ENCODE assay signal across 14 cellular contexts in genomic region chr1:32272557-32273388, GRCh38. TPM values are rescaled to one million over a fixed set of nuclear protein-coding genes. Genes with fewer than 3 reads are reported as not detected.
A peak's percentile ranks its signal among the peaks of the same experiment; 100 is the strongest.
DNase-seq lines count a peak whose midpoint lies in the region; ATAC-seq, FAIRE-seq and TF ChIP-seq lines count a peak whose summit lies in the region.
"Had no signal": no experiment of that assay in that cellular context is flagged by ENCODE, and none has a peak within 500 bp of the region (broad histone marks: within the 10 kb centered on the region; RNA-seq: fewer than 3 reads in every experiment).

No MANE protein-coding gene starts in this region.

- H3K27ac Mint-ChIP-seq in activated CD4-positive, alpha-beta T cell treated with anti-CD3 and anti-CD28 coated beads, Interleukin-2, amount 10 ng/mL, durations not matched to agents 24 days and 14 days, result peak overlapping the region; percentile 86
- peak overlapping the region; percentile 86 for H3K27ac Mint-ChIP-seq in T-helper 2 cell treated with Interferon-gamma antibody and Interleukin-4, amounts not matched to agents 5 μg/mL and 100 μg/mL, for 36 hours
- peak overlapping the region; percentile 33 for H3K27ac Mint-ChIP-seq in stimulated activated memory B cell treated with anti-CD40 and anti-IgM and Interleukin-4, amounts not matched to agents 10 μg/mL and 1 μg/mL and 100 μg/mL, for 72 hours
- H3K27ac Mint-ChIP-seq: endodermal cell had no signal

- H3K27me3 ChIP-seq in bronchial epithelial cell (ENCODE audit: control insufficient read depth, insufficient read depth, low read length), result peaks cover 2% of the 10 kb centered on the region

- peaks cover 51% of the 10 kb centered on the region for H3K4me1 Mint-ChIP-seq in activated CD4-positive, alpha-beta T cell treated with anti-CD3 and anti-CD28 coated beads, Interleukin-2, amount 10 ng/mL, durations not matched to agents 24 days and 14 days
- peaks cover 47% of the 10 kb centered on the region for H3K4me1 Mint-ChIP-seq in T-helper 2 cell treated with Interferon-gamma antibody and Interleukin-4, amounts not matched to agents 5 μg/mL and 100 μg/mL, for 36 hours (ENCODE audit: low read depth)
- H3K4me1 Mint-ChIP-seq in stimulated activated memory B cell treated with anti-CD40 and anti-IgM and Interleukin-4, amounts not matched to agents 10 μg/mL and 1 μg/mL and 100 μg/mL, for 72 hours, result peaks cover 30% of the 10 kb centered on the region

- no peaks in the 10 kb centered on the region for H3K27me3 Mint-ChIP-seq in activated CD4-positive, alpha-beta T cell treated with anti-CD3 and anti-CD28 coated beads, Interleukin-2, amount 10 ng/mL, durations not matched to agents 24 days and 14 days
- H3K27me3 Mint-ChIP-seq in T-helper 2 cell treated with Interferon-gamma antibody and Interleukin-4, amounts not matched to agents 5 μg/mL and 100 μg/mL, for 36 hours (ENCODE audit: low read depth), result no peaks in the 10 kb centered on the region
- H3K27me3 Mint-ChIP-seq in stimulated activated memory B cell treated with anti-CD40 and anti-IgM and Interleukin-4, amounts not matched to agents 10 μg/mL and 1 μg/mL and 100 μg/mL, for 72 hours, result no peaks in the 10 kb centered on the region

- no peaks in the 10 kb centered on the region for H3K9me3 Mint-ChIP-seq in activated CD4-positive, alpha-beta T cell treated with anti-CD3 and anti-CD28 coated beads, Interleukin-2, amount 10 ng/mL, durations not matched to agents 24 days and 14 days
- no peaks in the 10 kb centered on the region for H3K9me3 Mint-ChIP-seq in T-helper 2 cell treated with Interferon-gamma antibody and Interleukin-4, amounts not matched to agents 5 μg/mL and 100 μg/mL, for 36 hours
- no peaks in the 10 kb centered on the region for H3K9me3 Mint-ChIP-seq in stimulated activated memory B cell treated with anti-CD40 and anti-IgM and Interleukin-4, amounts not matched to agents 10 μg/mL and 1 μg/mL and 100 μg/mL, for 72 hours
- H3K9me3 Mint-ChIP-seq: endodermal cell had no signal

- FAIRE-seq in bronchial epithelial cell (lab: Jason Lieb, UNC), result peak; percentile 72
- no peak for FAIRE-seq in RCC 7860 (lab: Jason Lieb, UNC)
- FAIRE-seq: A549 had no signal

- no peaks in the 10 kb centered on the region for H3K36me3 ChIP-seq in bronchial epithelial cell (ENCODE audit: control insufficient read depth, insufficient read depth, low read length)
- H3K36me3 ChIP-seq: left ventricle myocardium inferior had no signal

- peak overlapping the region; percentile 88 for H3K4me3 Mint-ChIP-seq in activated CD4-positive, alpha-beta T cell treated with anti-CD3 and anti-CD28 coated beads, Interleukin-2, amount 10 ng/mL, durations not matched to agents 24 days and 14 days
- H3K4me3 Mint-ChIP-seq in T-helper 2 cell treated with Interferon-gamma antibody and Interleukin-4, amounts not matched to agents 5 μg/mL and 100 μg/mL, for 36 hours, result peak overlapping the region; percentile 81
- H3K4me3 Mint-ChIP-seq in stimulated activated memory B cell treated with anti-CD40 and anti-IgM and Interleukin-4, amounts not matched to agents 10 μg/mL and 1 μg/mL and 100 μg/mL, for 72 hours, result no peak overlapping the region
- H3K4me3 Mint-ChIP-seq: endodermal cell had no signal

- intact Hi-C loops in activated CD4-positive, alpha-beta T cell treated with anti-CD3 and anti-CD28 coated beads, Interleukin-2, amount 10 ng/mL, durations not matched to agents 24 days and 14 days (cut with micrococcal nuclease), result loop anchor here (1.0 to 5.0 kb wide), 4 partner anchors 8 to 50 kb away; partner anchors contain the start of gene HDAC1

- TF ChIP-seq CTCF in bronchial epithelial cell (IDR thresholded peaks at IDR 0.05; ENCODE audit: insufficient read depth, low read length, severe bottlenecking), result no peak

- peak; percentile 75 for DNase-seq in activated CD4-positive, alpha-beta T cell treated with anti-CD3 and anti-CD28 coated beads, Interleukin-2, amount 10 ng/mL, durations not matched to agents 24 days and 14 days
- no peak for DNase-seq in activated CD4-positive, alpha-beta T cell treated with anti-CD3 and anti-CD28 coated beads for 48 hours
- DNase-seq in T-helper 2 cell treated with Interferon-gamma antibody and Interleukin-4, amounts not matched to agents 5 μg/mL and 100 μg/mL, for 36 hours (ENCODE audit: low spot score), result no peak
- DNase-seq in bronchial epithelial cell (ENCODE audit: low read depth) (no peak), RCC 7860 (ENCODE audit: low spot score) (no peak), NCI-H2196 treated with DMSO at 0.1 percent for 48 hours (lab: John Stamatoyannopoulos, UW; ENCODE audit: unreplicated experiment) (no peak), KBM-7 (no peak)
- DNase-seq: endodermal cell; left ventricle myocardium inferior; NCI-H446; stimulated activated CD4-positive, alpha-beta T cell treated with anti-CD3 and anti-CD28 coated beads, Interleukin-4, amount 100 ng/mL, for 24 hours had no signal

- H3K4me3 ChIP-seq in bronchial epithelial cell (ENCODE audit: low read depth, low read length), result no peak overlapping the region
- H3K4me3 ChIP-seq: A549, left ventricle myocardium inferior had no signal

- no peak for ATAC-seq in stimulated activated memory B cell treated with anti-CD40 and anti-IgM and Interleukin-4, amounts not matched to agents 10 μg/mL and 1 μg/mL and 100 μg/mL, for 72 hours

- in situ Hi-C loops in KBM-7 (cut with MboI; ENCODE audit: low pct_unique_long_range_greater_than_20kb, low sequenced_read_pairs), result no loop called here

- H3K36me3 Mint-ChIP-seq in activated CD4-positive, alpha-beta T cell treated with anti-CD3 and anti-CD28 coated beads, Interleukin-2, amount 10 ng/mL, durations not matched to agents 24 days and 14 days (ENCODE audit: low read depth), result peaks cover 58% of the 10 kb centered on the region
- H3K36me3 Mint-ChIP-seq in T-helper 2 cell treated with Interferon-gamma antibody and Interleukin-4, amounts not matched to agents 5 μg/mL and 100 μg/mL, for 36 hours (ENCODE audit: low read depth), result peaks cover 60% of the 10 kb centered on the region
- peaks cover 25% of the 10 kb centered on the region for H3K36me3 Mint-ChIP-seq in stimulated activated memory B cell treated with anti-CD40 and anti-IgM and Interleukin-4, amounts not matched to agents 10 μg/mL and 1 μg/mL and 100 μg/mL, for 72 hours

RNA-seq across cellular contexts. Expression of gene HDAC1, which starts 19.1 kb away (rescaled TPM):
- 181 and 184 TPM in 2 replicates for total RNA-seq in activated CD4-positive, alpha-beta T cell treated with anti-CD3 and anti-CD28 coated beads, Interleukin-2, amount 10 ng/mL, durations not matched to agents 24 days and 14 days
- total RNA-seq in bronchial epithelial cell, result 83.7 and 95.8 TPM in 2 replicates

RNA-seq across cellular contexts. Expression of gene LCK, which starts 21.7 kb away (rescaled TPM):
- 240 and 248 TPM in 2 replicates for total RNA-seq in activated CD4-positive, alpha-beta T cell treated with anti-CD3 and anti-CD28 coated beads, Interleukin-2, amount 10 ng/mL, durations not matched to agents 24 days and 14 days
- total RNA-seq in bronchial epithelial cell, result 0.26 TPM in 1 of 2 replicates, not detected in the other
- total RNA-seq: temporal lobe had no signal

RNA-seq across cellular contexts. Expression of gene FAM167B, which starts 25.8 kb away (rescaled TPM):
- 0.23 and 0.57 TPM in 2 replicates for total RNA-seq in activated CD4-positive, alpha-beta T cell treated with anti-CD3 and anti-CD28 coated beads, Interleukin-2, amount 10 ng/mL, durations not matched to agents 24 days and 14 days
- 0.13 and 0.26 TPM in 2 replicates for total RNA-seq in bronchial epithelial cell

RNA-seq across cellular contexts. Expression of gene EIF3I, which starts 50.6 kb away (rescaled TPM):
- total RNA-seq in activated CD4-positive, alpha-beta T cell treated with anti-CD3 and anti-CD28 coated beads, Interleukin-2, amount 10 ng/mL, durations not matched to agents 24 days and 14 days, result 304 and 341 TPM in 2 replicates
- 455 and 626 TPM in 2 replicates for total RNA-seq in bronchial epithelial cell

RNA-seq across cellular contexts. Expression of gene TMEM234, which starts 50.6 kb away (rescaled TPM):
- 10.6 and 10.9 TPM in 2 replicates for total RNA-seq in activated CD4-positive, alpha-beta T cell treated with anti-CD3 and anti-CD28 coated beads, Interleukin-2, amount 10 ng/mL, durations not matched to agents 24 days and 14 days
- 9.0 and 18.3 TPM in 2 replicates for total RNA-seq in bronchial epithelial cell

Comparison
In these comparisons a context has a peak if more than half of its experiments do, and no peak if none do; other contexts are left out.
1. H3K27ac Mint-ChIP-seq: peak in every context shown above with its lines; median percentile 86 in activated CD4-positive, alpha-beta T cell treated with anti-CD3 and anti-CD28 coated beads, Interleukin-2, amount 10 ng/mL, durations not matched to agents 24 days and 14 days; 86 in T-helper 2 cell treated with Interferon-gamma antibody and Interleukin-4, amounts not matched to agents 5 μg/mL and 100 μg/mL, for 36 hours; 33 in stimulated activated memory B cell treated with anti-CD40 and anti-IgM and Interleukin-4, amounts not matched to agents 10 μg/mL and 1 μg/mL and 100 μg/mL, for 72 hours.
2. RNA of gene LCK, which starts 21.7 kb away (total RNA-seq): 240 to 248 TPM in activated CD4-positive, alpha-beta T cell treated with anti-CD3 and anti-CD28 coated beads, Interleukin-2, amount 10 ng/mL, durations not matched to agents 24 days and 14 days; 0.26 TPM in bronchial epithelial cell; every median in the first group is over 100 times any median in the second.